In genomic region chr3:9553021-9553948, GRCh38 we compare ENCODE assay signal across 15 cellular contexts. TPM values are rescaled to one million over a fixed set of nuclear protein-coding genes. Genes with fewer than 3 reads are reported as not detected.
DNase-seq lines count a peak whose midpoint lies in the region; ATAC-seq and TF ChIP-seq lines count a peak whose summit lies in the region.
"Had no signal": no experiment of that assay in that cellular context is flagged by ENCODE, and none has a peak within 500 bp of the region (broad histone marks: within the 10 kb centered on the region; RNA-seq: fewer than 3 reads in every experiment).

TSS of gene LHFPL4 (minus strand) at chr3:9553822. CDS start at chr3:9552679, 1,143 bp downstream.

- TF ChIP-seq POLR2A in stomach (IDR thresholded peaks at IDR 0.05), result no peak

- H3K36me3 ChIP-seq in iPS DF 6.9 (ENCODE audit: control insufficient read depth, insufficient read depth, low read length) (no peaks in the 10 kb centered on the region), stomach (no peaks in the 10 kb centered on the region)

- DNase-seq in NCI-H510A (lab: John Stamatoyannopoulos, UW) (peak; percentile 4), NCI-H510A treated with DMSO at 0.1 percent for 48 hours (lab: John Stamatoyannopoulos, UW) (no peak), NCI-H526 treated with DMSO at 0.1 percent for 48 hours (lab: John Stamatoyannopoulos, UW) (peak; percentile 9), iPS DF 6.9 (ENCODE audit: low read depth, low spot score) (no peak), stomach (no peak), SKM-1 (lab: John Stamatoyannopoulos, UW; ENCODE audit: unreplicated experiment) (no peak)
- DNase-seq in activated T-cell treated with anti-CD3 and anti-CD28 coated beads, Interleukin-2, amount 50 U/mL, for 24 hours, result no peak
- DNase-seq: activated T-cell treated with anti-CD3 and anti-CD28 coated beads, Interleukin-2, amount 50 U/mL, for 1 hour; KBM-7; naive B cell; SHP77 had no signal

- H3K9me3 Mint-ChIP-seq in activated T-cell treated with anti-CD3 and anti-CD28 coated beads, Interleukin-2, amount 50 U/mL, for 24 hours, result peaks cover 2% of the 10 kb centered on the region

- peaks cover 68% of the 10 kb centered on the region for H3K27me3 Mint-ChIP-seq in activated T-cell treated with anti-CD3 and anti-CD28 coated beads, Interleukin-2, amount 50 U/mL, for 24 hours

- no peaks in the 10 kb centered on the region for H3K27me3 ChIP-seq in iPS DF 6.9 (ENCODE audit: control insufficient read depth, insufficient read depth, low read length)
- peaks cover 8 to 79% (median 35%) of the 10 kb centered on the region in 3 donors for H3K27me3 ChIP-seq in stomach

- no peak for TF ChIP-seq EP300 in stomach (IDR thresholded peaks at IDR 0.05)

- H3K4me1 ChIP-seq in iPS DF 6.9 (ENCODE audit: control insufficient read depth, insufficient read depth, low read length) (peaks cover 3% of the 10 kb centered on the region; the same call in 1 of the 2 replicates), stomach (peaks cover 0 to 7% (median 2%) of the 10 kb centered on the region in 4 donors)

- no peaks in the 10 kb centered on the region for H3K36me3 Mint-ChIP-seq in activated T-cell treated with anti-CD3 and anti-CD28 coated beads, Interleukin-2, amount 50 U/mL, for 24 hours (ENCODE audit: low read depth)

- H3K4me1 Mint-ChIP-seq in activated T-cell treated with anti-CD3 and anti-CD28 coated beads, Interleukin-2, amount 50 U/mL, for 24 hours (ENCODE audit: low read depth), result peaks cover 4% of the 10 kb centered on the region

- no peak for TF ChIP-seq CTCF in stomach (IDR thresholded peaks at IDR 0.05)

- intact Hi-C loops in stomach (cut with DNase I; ENCODE audit: low total_unique reads), result no loop called here

- H3K9me3 ChIP-seq in iPS DF 6.9 (ENCODE audit: control insufficient read depth, insufficient read depth, low read length) (no peaks in the 10 kb centered on the region), stomach (peaks cover 0 to 7% (median 3%) of the 10 kb centered on the region in 4 donors)

- H3K27ac ChIP-seq in iPS DF 6.9 (ENCODE audit: low read length), result no peak within 1 kb of the TSS
- no peak within 1 kb of the TSS for H3K27ac ChIP-seq in stomach

- ATAC-seq in GM18517 (IDR thresholded peaks at IDR 0.05; ENCODE audit: unreplicated experiment), result no peak

- no peak within 1 kb of the TSS for H3K4me3 Mint-ChIP-seq in activated T-cell treated with anti-CD3 and anti-CD28 coated beads, Interleukin-2, amount 50 U/mL, for 24 hours

- no peak within 1 kb of the TSS for H3K27ac Mint-ChIP-seq in activated T-cell treated with anti-CD3 and anti-CD28 coated beads, Interleukin-2, amount 50 U/mL, for 24 hours

- H3K4me3 ChIP-seq in iPS DF 6.9 (ENCODE audit: low read length) (peak within 1 kb of the TSS; percentile 91), stomach (peak within 1 kb of the TSS in 3 of 4 donors; percentile 8 to 27 (median 21))
- H3K4me3 ChIP-seq: smooth muscle cell had no signal

- no CpG with 5 or more reads among the region's 75 CpGs for WGBS in iPS DF 6.9 (ENCODE audit: insufficient coverage, insufficient read length)
- WGBS in stomach, 5 donors, result 3 to 6% (median 5%) methylated on average over 6 to 74 of the region's 75 CpGs

RNA-seq across cellular contexts. Expression of gene LHFPL4, which starts in this region (rescaled TPM):
- total RNA-seq in stomach, result under 1 TPM in 2 of 5 donors, not detected in 3; 0.43 to 0.92 TPM
- polyA plus RNA-seq in stomach, result under 1 TPM in 2 of 3 donors, not detected in 1; 0.06 to 0.08 TPM
- total RNA-seq: smooth muscle cell, ureter had no signal
- polyA plus RNA-seq: AG04450 had no signal

Comparison
In these comparisons a context has a peak if more than half of its experiments do, and no peak if none do; other contexts are left out.
1. DNase-seq: peak in NCI-H510A (single experiment) and NCI-H526 treated with DMSO at 0.1 percent for 48 hours (single experiment); none in NCI-H510A treated with DMSO at 0.1 percent for 48 hours (single experiment), iPS DF 6.9 (single experiment), stomach (single experiment), SKM-1 (single experiment) and activated T-cell treated with anti-CD3 and anti-CD28 coated beads, Interleukin-2, amount 50 U/mL, for 24 hours (single experiment).